Comparison of ENCODE assay signal across 8 cellular contexts in genomic region chr14:24232645-24233537, GRCh38. TPM values are rescaled to one million over a fixed set of nuclear protein-coding genes. Genes with fewer than 3 reads are reported as not detected.
DNase-seq lines count a peak whose midpoint lies in the region; ATAC-seq and TF ChIP-seq lines count a peak whose summit lies in the region.

TSS of gene GMPR2 (plus strand) at chr14:24232929. CDS start at chr14:24233254, 325 bp downstream.

- H3K36me3 Mint-ChIP-seq in endodermal cell (ENCODE audit: low read depth) = peaks cover 32% of the 10 kb centered on the region

- TF ChIP-seq CTCF in endodermal cell (conservative IDR thresholded peaks at IDR 0.05) = no peak

- peak within 1 kb of the TSS; percentile 62 for H3K9ac ChIP-seq in endodermal cell (ENCODE audit: extremely low read depth, low read length, poor library complexity, severe bottlenecking)

- DNase-seq in Daoy (ENCODE audit: low read depth) (peak; percentile 26), SHP77 treated with DMSO at 0.1 percent for 48 hours (lab: John Stamatoyannopoulos, UW) (peak; percentile 97), endodermal cell (peak; percentile 94), mucosa of gallbladder (ENCODE audit: low spot score) (no peak), aorta (no peak), medulla oblongata (ENCODE audit: extremely low spot score) (no peak)

- no peaks in the 10 kb centered on the region for H3K27me3 Mint-ChIP-seq in endodermal cell (ENCODE audit: insufficient read depth)

- WGBS in endodermal cell (ENCODE audit: insufficient coverage in 1 of 2, insufficient read length in 1 of 2), 2 experiments = 9 to 12% methylated on average over 32 to 36 of the region's 38 CpGs
- 3% methylated on average over 38 of the region's 38 CpGs for WGBS in aorta, 2 donors

- intact Hi-C loops in aorta (cut with DNase I) = loop anchor here (1.0 to 5.0 kb wide), 2 partner anchors 36 to 38 kb away; partner anchors contain the start of gene TM9SF1 (in 2 of the 2)

- H3K4me3 Mint-ChIP-seq in endodermal cell = peak within 1 kb of the TSS; percentile 91

- no peaks in the 10 kb centered on the region for H3K9me3 ChIP-seq in endodermal cell (ENCODE audit: control insufficient read depth, low read length)
- no peaks in the 10 kb centered on the region for H3K9me3 ChIP-seq in aorta (ENCODE audit: control insufficient read depth, low read length)

- peak within 1 kb of the TSS; percentile 96 for H3K4me3 ChIP-seq in endodermal cell (ENCODE audit: low read length)
- peak within 1 kb of the TSS; percentile 60 to 61 for H3K4me3 ChIP-seq in aorta (ENCODE audit: low read length in 2 of 2)

- no peaks in the 10 kb centered on the region for H3K27me3 ChIP-seq in endodermal cell (ENCODE audit: control insufficient read depth, insufficient read depth, low read length, poor library complexity, severe bottlenecking)
- H3K27me3 ChIP-seq in aorta (ENCODE audit: control insufficient read depth in 1 of 2, insufficient read depth in 2 of 2, low read length in 1 of 2) = no peaks in the 10 kb centered on the region

- peaks cover 8% of the 10 kb centered on the region for H3K4me1 ChIP-seq in endodermal cell (ENCODE audit: control insufficient read depth, insufficient read depth, low read length)
- H3K4me1 ChIP-seq in aorta (ENCODE audit: control insufficient read depth in 1 of 2, insufficient read depth in 2 of 2, low read length in 2 of 2) = peaks cover 0 to 3% of the 10 kb centered on the region in 2 donors

- peaks cover 17% of the 10 kb centered on the region for H3K4me1 Mint-ChIP-seq in endodermal cell

- H3K9me3 Mint-ChIP-seq in endodermal cell = no peaks in the 10 kb centered on the region

- peak within 1 kb of the TSS; percentile 75 for H3K27ac ChIP-seq in endodermal cell (ENCODE audit: low read depth, low read length)
- peak within 1 kb of the TSS in 1 of 2 donors; percentile 93 for H3K27ac ChIP-seq in aorta (ENCODE audit: low read depth in 1 of 2, low read length in 2 of 2)

- ATAC-seq in GM19351 (IDR thresholded peaks at IDR 0.05; ENCODE audit: unreplicated experiment) (peak; percentile 59), HG03280 (IDR thresholded peaks at IDR 0.05; ENCODE audit: unreplicated experiment) (peak; percentile 43), aorta (ENCODE audit: low FRiP score) (peak; percentile 72)

- H3K36me3 ChIP-seq in endodermal cell (ENCODE audit: control insufficient read depth, insufficient read depth, low read length) = peaks cover 39% of the 10 kb centered on the region
- peaks cover 0 to 2% of the 10 kb centered on the region in 2 donors for H3K36me3 ChIP-seq in aorta (ENCODE audit: control insufficient read depth in 1 of 2, insufficient read depth in 2 of 2, low read length in 1 of 2)

- peak within 1 kb of the TSS; percentile 93 for H3K27ac Mint-ChIP-seq in endodermal cell

RNA-seq across cellular contexts. Expression of gene GMPR2, which starts in this region (rescaled TPM):
- 83.3 and 112 TPM in 2 replicates for total RNA-seq in Daoy (2014; rRNA removed; shearing (Covaris generic))
- 10 to 100 TPM; 56.1 to 63.1 TPM for total RNA-seq in endodermal cell
- polyA plus RNA-seq in endodermal cell (2013, experiment 1 of 2) = 51.6 TPM
- 43.4 TPM for polyA plus RNA-seq in endodermal cell (2013, experiment 2 of 2)
- total RNA-seq in mucosa of gallbladder = 91.6 TPM
- total RNA-seq in aorta = 10 to 100 TPM; 44.6 to 59.1 TPM
- 10 to 100 TPM; 55.2 to 66.6 TPM for polyA plus RNA-seq in aorta

Comparison
In these comparisons a context has a peak if more than half of its experiments do, and no peak if none do; other contexts are left out.
1. DNase-seq: peak in Daoy (single experiment), SHP77 treated with DMSO at 0.1 percent for 48 hours (single experiment) and endodermal cell (single experiment); none in mucosa of gallbladder (single experiment), aorta (0 of 2) and medulla oblongata (single experiment).
2. Peak in every context shown above with its lines, with median percentiles within 50 percentile points of each other: ATAC-seq.